8 cellular contexts compared by ENCODE assay signal in the genomic region with DNA sequence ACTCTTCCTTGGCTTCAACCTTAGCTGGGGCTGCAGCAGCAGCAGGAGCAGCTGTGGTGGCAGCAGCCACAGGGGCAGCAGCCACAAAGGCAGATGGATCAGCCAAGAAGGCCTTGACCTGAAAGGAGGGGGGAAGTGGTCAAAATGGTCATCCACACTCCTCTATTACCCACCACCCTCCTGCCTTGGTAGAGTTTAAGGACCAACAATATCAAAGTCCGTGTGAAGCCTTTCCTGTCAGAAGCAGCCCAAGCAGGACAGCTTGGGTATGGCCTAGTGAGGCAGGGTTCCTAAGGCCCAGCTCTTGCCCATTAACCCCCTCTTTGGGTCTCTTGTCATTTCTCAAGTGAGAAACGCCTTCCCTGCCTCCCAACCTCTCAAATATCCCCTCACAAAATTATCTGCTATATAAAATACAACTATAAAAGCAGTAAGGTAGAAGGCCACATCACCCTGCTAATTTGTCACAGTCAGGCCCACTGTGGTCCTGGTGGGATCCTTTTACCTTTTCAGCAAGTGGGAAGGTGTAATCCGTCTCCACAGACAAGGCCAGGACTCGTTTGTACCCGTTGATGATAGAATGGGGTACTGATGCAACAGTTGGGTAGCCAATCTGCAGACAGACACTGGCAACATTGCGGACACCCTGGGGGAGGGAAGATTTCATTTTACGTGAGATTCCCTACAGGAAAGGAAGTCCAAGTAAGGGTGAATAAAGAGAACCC. TPM values are rescaled to one million over a fixed set of nuclear protein-coding genes. Genes with fewer than 3 reads are reported as not detected.
A peak's percentile ranks its signal among the peaks of the same experiment; 100 is the strongest.
DNase-seq lines count a peak whose midpoint lies in the region; TF ChIP-seq lines count a peak whose summit lies in the region.
"Not testable (repeated sequence)": the region's sequence is repeated elsewhere in the genome, so short reads cannot be mapped to it uniquely, and the experiment has no call there.

No MANE protein-coding gene starts in this region.

- peaks cover 28 to 30% of the 10 kb centered on the region in 2 donors for H3K36me3 Mint-ChIP-seq in CD14-positive monocyte
- peaks cover 40% of the 10 kb centered on the region for H3K36me3 Mint-ChIP-seq in brain

- not testable (repeated sequence) for H4K8ac ChIP-seq in mesenchymal stem cell (ENCODE audit: low read length)

- H3K4me3 ChIP-seq in GM23248; MM.1S (ENCODE audit: low read length): not testable (repeated sequence)
- peak overlapping the region; percentile 21; the same call in 1 of the 2 replicates for H3K4me3 ChIP-seq in SK-N-MC
- H3K4me3 ChIP-seq in mesenchymal stem cell (ENCODE audit: insufficient read depth in 1 of 2, low read depth in 1 of 2, low read length in 2 of 2) = peak overlapping the region in 1 of 2 experiments; percentile 99

- DNase-seq in CD14-positive monocyte (ENCODE audit: low spot score); GM23248; MM.1S; SK-N-MC (ENCODE audit: low read depth, low spot score); mesenchymal stem cell: not testable (repeated sequence)
- DNase-seq in activated T-cell treated with anti-CD3 and anti-CD28 coated beads for 48 hours (ENCODE audit: low read depth) = peak; percentile 10
- DNase-seq in stimulated activated CD4-positive, alpha-beta T cell treated with anti-CD3 and anti-CD28 coated beads, Interleukin-15, amount 100 ng/mL, for 24 hours = peak; percentile 17

- not testable (repeated sequence) for H2BK5ac ChIP-seq in mesenchymal stem cell (ENCODE audit: low read depth, low read length, poor library complexity, severe bottlenecking)

- H2AK5ac ChIP-seq in mesenchymal stem cell (ENCODE audit: low read length, severe bottlenecking) = not testable (repeated sequence)

- H4K91ac ChIP-seq in mesenchymal stem cell (ENCODE audit: low read length) = not testable (repeated sequence)

- not testable (repeated sequence) for H3K27me3 ChIP-seq in GM23248 (replicated peaks; ENCODE audit: insufficient read depth); MM.1S (replicated peaks; ENCODE audit: insufficient read depth, low read length); mesenchymal stem cell (ENCODE audit: control insufficient read depth in 1 of 2, insufficient read depth in 1 of 2, low read length in 2 of 2)

- H3K18ac ChIP-seq in mesenchymal stem cell (ENCODE audit: low read depth in 1 of 2, low read length in 2 of 2) = not testable (repeated sequence)

- in situ Hi-C loops in GM23248 (cut with MboI) = not testable (repeated sequence)

- peaks cover 82% of the 10 kb centered on the region for H3K79me2 ChIP-seq in GM23248 (ENCODE audit: insufficient read depth)
- H3K79me2 ChIP-seq in MM.1S (ENCODE audit: low read length) = peaks cover 63% of the 10 kb centered on the region

- intact Hi-C loops in CD14-positive monocyte (cut with micrococcal nuclease) = not testable (repeated sequence)

- H3K79me1 ChIP-seq in mesenchymal stem cell (replicated peaks; ENCODE audit: low read length, poor library complexity, severe bottlenecking) = not testable (repeated sequence)

- H3K27ac ChIP-seq in GM23248 (peak overlapping the region; percentile 93), MM.1S (ENCODE audit: low read length) (0 out of 2 replicates have a peak overlapping the region, but pooled peaks have one; percentile 89), SK-N-MC (peak overlapping the region; percentile 96)
- H3K27ac ChIP-seq in mesenchymal stem cell (ENCODE audit: low read length, poor library complexity, severe bottlenecking) = not testable (repeated sequence)

- peaks cover 39% of the 10 kb centered on the region for H3K36me3 ChIP-seq in GM23248 (ENCODE audit: low read depth)
- H3K36me3 ChIP-seq in MM.1S (replicated peaks; ENCODE audit: insufficient read depth, low read length) = not testable (repeated sequence)
- peaks cover 52% of the 10 kb centered on the region for H3K36me3 ChIP-seq in SK-N-MC (ENCODE audit: insufficient read depth, low read length)
- H3K36me3 ChIP-seq in mesenchymal stem cell (ENCODE audit: control insufficient read depth in 1 of 2, insufficient read depth in 2 of 2, low read depth in 1 of 2, low read length in 2 of 2) = peaks cover 32 to 45% of the 10 kb centered on the region in 2 experiments

- H3K4me2 ChIP-seq in GM23248 (ENCODE audit: unreplicated experiment) (peak overlapping the region; percentile 93), MM.1S (ENCODE audit: low read depth, low read length) (peak overlapping the region; percentile 29; the same call in 1 of the 2 replicates)
- H3K4me2 ChIP-seq in mesenchymal stem cell (ENCODE audit: low read length, poor library complexity, severe bottlenecking) = not testable (repeated sequence)

- not testable (repeated sequence) for H3K4me3 Mint-ChIP-seq in CD14-positive monocyte
- H3K4me3 Mint-ChIP-seq in brain = peak overlapping the region; percentile 11 to 75 (median 46)

- H3K14ac ChIP-seq in mesenchymal stem cell (ENCODE audit: low read length in 2 of 2) = not testable (repeated sequence)

- WGBS in GM23248 (ENCODE audit: low coverage in 1 of 2, low lambda C conversion rate in 2 of 2, missing lambda C conversion rate in 2 of 2), 2 experiments = 82 to 90% methylated on average over 7 of the region's 7 CpGs
- 91% methylated on average over 6 of the region's 7 CpGs for WGBS in mesenchymal stem cell

- H2BK12ac ChIP-seq in mesenchymal stem cell (ENCODE audit: low read length in 2 of 2) = not testable (repeated sequence)

- H3K9ac ChIP-seq in GM23248 (peak overlapping the region; percentile 100), mesenchymal stem cell (ENCODE audit: low read length) (peak overlapping the region; percentile 99)
- not testable (repeated sequence) for H3K9ac ChIP-seq in MM.1S (ENCODE audit: low read length); SK-N-MC (ENCODE audit: insufficient read length)

- not testable (repeated sequence) for H2BK120ac ChIP-seq in mesenchymal stem cell (ENCODE audit: low read depth, low read length)

- H3K27ac Mint-ChIP-seq in CD14-positive monocyte (peak overlapping the region in 4 of 7 donors; percentile 9 to 77 (median 25)), brain (peak overlapping the region in 3 of 5 experiments; percentile 21 to 84 (median 27))

- not testable (repeated sequence) for H3K27me3 Mint-ChIP-seq in CD14-positive monocyte (ENCODE audit: low read depth in 3 of 3)
- H3K27me3 Mint-ChIP-seq in brain = peaks cover 24% of the 10 kb centered on the region

- H3K4ac ChIP-seq in mesenchymal stem cell (ENCODE audit: low read depth in 1 of 2, low read length in 2 of 2) = not testable (repeated sequence)

- H3K9me2 ChIP-seq in GM23248 (ENCODE audit: insufficient read depth); MM.1S (replicated peaks; ENCODE audit: insufficient read depth, low read length): not testable (repeated sequence)

- not testable (repeated sequence) for H3K9me3 ChIP-seq in GM23248 (ENCODE audit: low read depth); MM.1S (replicated peaks; ENCODE audit: insufficient read depth, low read length); SK-N-MC (ENCODE audit: low read depth, low read length); mesenchymal stem cell (ENCODE audit: control insufficient read depth, low read length)

- peaks cover 66% of the 10 kb centered on the region for H3F3A ChIP-seq in GM23248 (ENCODE audit: insufficient read depth)
- peaks cover 63% of the 10 kb centered on the region for H3F3A ChIP-seq in MM.1S (ENCODE audit: insufficient read depth, low read length)

- H2AFZ ChIP-seq in GM23248; MM.1S (ENCODE audit: low read length); mesenchymal stem cell (ENCODE audit: low read depth, low read length): not testable (repeated sequence)

- not testable (repeated sequence) for TF ChIP-seq CTCF in CD14-positive monocyte (IDR thresholded peaks at IDR 0.05); MM.1S (IDR thresholded peaks at IDR 0.05; ENCODE audit: low read length); brain (conservative IDR thresholded peaks at IDR 0.05)

- H2BK15ac ChIP-seq in mesenchymal stem cell (ENCODE audit: low read depth, poor library complexity, severe bottlenecking) = not testable (repeated sequence)

- H3K9me3 Mint-ChIP-seq in CD14-positive monocyte, brain: not testable (repeated sequence)

- not testable (repeated sequence) for H4K20me1 ChIP-seq in GM23248 (ENCODE audit: insufficient read depth); MM.1S (ENCODE audit: insufficient read depth, low read length)

- H3K4me1 Mint-ChIP-seq in CD14-positive monocyte (peaks cover 34% of the 10 kb centered on the region), brain (peaks cover 50% of the 10 kb centered on the region)

- H3K4me1 ChIP-seq in GM23248 (ENCODE audit: insufficient read depth) (peaks cover 52% of the 10 kb centered on the region), mesenchymal stem cell (ENCODE audit: control insufficient read depth, insufficient read depth, low read depth, low read length) (peaks cover 29% of the 10 kb centered on the region)
- not testable (repeated sequence) for H3K4me1 ChIP-seq in MM.1S (ENCODE audit: low read length)

- not testable (repeated sequence) for H3K23ac ChIP-seq in mesenchymal stem cell (ENCODE audit: low read length in 2 of 2)

RNA-seq across cellular contexts. Expression of gene GCN1, which starts 2.5 kb away (rescaled TPM):
- polyA plus RNA-seq in CD14-positive monocyte (1 to 10 TPM; 5.0 to 8.3 TPM), GM23248 (2016; fragmentation: Nextera tagmentation; extraction: Ambion mirVana) (24.2 and 24.5 TPM in 2 replicates), brain (ENCODE audit: insufficient read depth, low read depth, low replicate concordance) (28.1 TPM)
- total RNA-seq in GM23248 (2014; rRNA removed; shearing (Covaris generic)) = 74.8 and 79.7 TPM in 2 replicates
- polyA plus RNA-seq in mesenchymal stem cell (2013, experiment 1 of 2) = 19.7 TPM
- 17.3 TPM for polyA plus RNA-seq in mesenchymal stem cell (2013, experiment 2 of 2)

RNA-seq across cellular contexts. Expression of gene RPLP0, which starts 3.9 kb away (rescaled TPM):
- polyA plus RNA-seq in CD14-positive monocyte (100 to 1,000 TPM; 650 to 651 TPM), GM23248 (2016; fragmentation: Nextera tagmentation; extraction: Ambion mirVana) (1,272 and 1,276 TPM in 2 replicates), brain (ENCODE audit: insufficient read depth, low read depth, low replicate concordance) (2,030 TPM)
- total RNA-seq in GM23248 (2014; rRNA removed; shearing (Covaris generic)) = 4,120 and 4,786 TPM in 2 replicates
- 3,349 TPM for polyA plus RNA-seq in mesenchymal stem cell (2013, experiment 1 of 2)
- polyA plus RNA-seq in mesenchymal stem cell (2013, experiment 2 of 2) = 3,313 TPM
